Comparison of ENCODE assay signal across 25 cellular contexts in the genomic region with DNA sequence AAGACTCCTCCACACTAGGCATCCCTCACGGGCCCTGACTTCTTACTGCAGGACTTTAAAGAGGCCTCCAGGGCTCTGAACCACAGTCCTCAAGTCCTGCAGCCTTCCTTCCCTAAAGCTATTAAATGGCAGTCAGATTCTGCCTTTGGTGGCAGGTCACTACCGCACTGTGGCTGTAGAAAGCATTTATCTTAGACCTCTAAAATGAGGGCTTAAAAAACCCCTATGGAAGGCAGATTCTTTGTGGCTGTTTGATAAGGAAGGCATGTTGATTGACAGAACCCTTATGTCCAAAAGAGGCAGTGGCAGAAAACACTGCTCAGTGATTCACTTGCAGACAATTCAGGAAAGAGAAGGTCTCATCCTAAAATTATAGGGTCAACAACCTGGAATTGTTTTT.
"Had no signal": no experiment of that assay in that cellular context is flagged by ENCODE, and none has a peak within 500 bp of the region (broad histone marks: within the 10 kb centered on the region; RNA-seq: fewer than 3 reads in every experiment).

No MANE protein-coding gene starts in this region.

- H3K4me1 ChIP-seq: foreskin keratinocyte, upper lobe of left lung had no signal

- H3K36me3 ChIP-seq: thoracic aorta had no signal

- H3K27me3 ChIP-seq: foreskin keratinocyte, upper lobe of left lung had no signal

- H3K4me2 ChIP-seq: smooth muscle cell had no signal

- H3K4me3 ChIP-seq: mucosa of descending colon, smooth muscle cell, thoracic aorta, upper lobe of left lung had no signal

- H3K27ac ChIP-seq: foreskin keratinocyte, thoracic aorta, upper lobe of left lung had no signal

- DNase-seq: activated CD4-positive, alpha-beta T cell treated with anti-CD3 and anti-CD28 coated beads for 4 hours; activated CD4-positive, alpha-beta T cell treated with anti-CD3 and anti-CD28 coated beads, Interleukin-2, amount 50 U/mL, for 48 hours; activated CD4-positive, CD25-positive, alpha-beta regulatory T cell; activated CD8-positive, alpha-beta memory T cell treated with anti-CD3 and anti-CD28 coated beads, Interleukin-2, amount 50 U/mL, for 48 hours; activated naive CD4-positive, alpha-beta T cell; activated naive CD8-positive, alpha-beta T cell treated with anti-CD3 and anti-CD28 coated beads for 36 hours; activated T-cell treated with anti-CD3 and anti-CD28 coated beads, Interleukin-2, amount 50 U/mL, for 4 hours; amniotic stem cell; caudate nucleus; effector CD8-positive, alpha-beta T cell; erythroblast; foreskin keratinocyte; left cardiac atrium; mucosa of descending colon; naive thymus-derived CD4-positive, alpha-beta T cell; posterior cingulate gyrus; stimulated activated CD4-positive, alpha-beta T cell treated with anti-CD3 and anti-CD28 coated beads, Interleukin-2, amount 100 ng/mL, for 48 hours; stimulated activated CD8-positive, alpha-beta memory T cell treated with anti-CD3 and anti-CD28 coated beads, Interleukin-4, amount 100 ng/mL, for 48 hours; stimulated activated naive CD4-positive, alpha-beta T cell; SW 1271; T-helper 17 cell; upper lobe of left lung had no signal

- ATAC-seq: activated T-cell treated with anti-CD3 and anti-CD28 coated beads, Interleukin-2, amount 50 U/mL, for 4 hours; foreskin keratinocyte; mucosa of descending colon; naive thymus-derived CD4-positive, alpha-beta T cell; sciatic nerve; T-helper 17 cell had no signal

- H3K9me3 ChIP-seq: mucosa of descending colon, thoracic aorta, upper lobe of left lung had no signal
